Comparison of ENCODE assay signal across 16 cellular contexts in the genomic region with DNA sequence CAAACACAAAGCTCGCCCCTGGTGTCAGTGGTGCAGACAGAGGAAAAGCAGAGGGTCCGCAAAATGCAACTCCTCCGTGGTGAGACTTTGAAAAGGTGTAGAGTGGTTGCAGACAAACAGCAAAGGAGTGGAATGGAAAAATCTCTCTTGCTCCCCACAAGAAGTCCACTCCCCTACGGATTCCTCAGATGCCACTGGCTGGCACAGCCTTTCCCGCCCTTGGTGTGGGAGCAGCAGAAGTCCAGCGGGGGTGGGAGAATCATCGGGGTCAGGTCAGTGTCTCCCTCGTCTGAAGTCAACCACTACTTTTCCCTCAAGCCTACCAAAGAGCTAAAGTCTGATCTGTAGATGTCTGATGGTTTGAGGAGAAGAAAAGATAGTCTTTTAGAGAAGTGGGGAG.
"Had no signal": no experiment of that assay in that cellular context is flagged by ENCODE, and none has a peak within 500 bp of the region (broad histone marks: within the 10 kb centered on the region; RNA-seq: fewer than 3 reads in every experiment).

No MANE protein-coding gene starts in this region.

- H3K36me3 ChIP-seq: pancreas, thyroid gland, uterus had no signal

- H3K27me3 ChIP-seq: pancreas, sigmoid colon, thyroid gland, uterus had no signal

- H3K36me3 Mint-ChIP-seq: memory B cell; stimulated activated effector memory CD8-positive, alpha-beta T cell treated with anti-CD3 and anti-CD28 coated beads, Interleukin-12 subunit alpha, Interleukin-12 subunit beta, amount 100 ng/mL, for 72 hours; T-cell had no signal

- H3K4me1 ChIP-seq: pancreas, sigmoid colon, thyroid gland, uterus had no signal

- ATAC-seq: activated CD4-positive, CD25-positive, alpha-beta regulatory T cell treated with anti-CD3 and anti-CD28 coated beads, Interleukin-2, amount 50 U/mL, for 24 hours; activated T-helper 17 cell treated with anti-CD3 and anti-CD28 coated beads, Interleukin-2, amount 50 U/mL, for 72 hours; left lobe of liver; pancreas; stimulated activated effector memory CD8-positive, alpha-beta T cell treated with anti-CD3 and anti-CD28 coated beads, Interleukin-12 subunit alpha, Interleukin-12 subunit beta, amount 100 ng/mL, for 72 hours; T-cell had no signal

- H3K4me3 ChIP-seq: pancreas, sigmoid colon, thyroid gland, uterus had no signal

- DNase-seq: activated naive CD4-positive, alpha-beta T cell treated with Interleukin-2 at 50 U/mL for 16 hours; aorta; sigmoid colon; stimulated activated CD4-positive, alpha-beta T cell treated with anti-CD3 and anti-CD28 coated beads, Interleukin-12 subunit alpha, Interleukin-12 subunit beta, amount 100 ng/mL, for 4 hours; T-cell; T-helper 9 cell; thyroid gland; uterus had no signal

- H3K4me3 Mint-ChIP-seq: activated T-helper 17 cell treated with anti-CD3 and anti-CD28 coated beads, Interleukin-2, amount 50 U/mL, for 72 hours; memory B cell; stimulated activated effector memory CD8-positive, alpha-beta T cell treated with anti-CD3 and anti-CD28 coated beads, Interleukin-12 subunit alpha, Interleukin-12 subunit beta, amount 100 ng/mL, for 72 hours; T-cell had no signal

- H3K27ac ChIP-seq: pancreas, sigmoid colon, thyroid gland, uterus had no signal

- H3K9me3 Mint-ChIP-seq: activated T-helper 17 cell treated with anti-CD3 and anti-CD28 coated beads, Interleukin-2, amount 50 U/mL, for 72 hours; memory B cell; stimulated activated effector memory CD8-positive, alpha-beta T cell treated with anti-CD3 and anti-CD28 coated beads, Interleukin-12 subunit alpha, Interleukin-12 subunit beta, amount 100 ng/mL, for 72 hours; T-cell had no signal

- FAIRE-seq: bronchial epithelial cell, frontal cortex, pancreas had no signal

- H3K27me3 Mint-ChIP-seq: memory B cell had no signal

- H3K4me1 Mint-ChIP-seq: activated T-helper 17 cell treated with anti-CD3 and anti-CD28 coated beads, Interleukin-2, amount 50 U/mL, for 72 hours; memory B cell; T-cell had no signal

- H3K9me3 ChIP-seq: pancreas, sigmoid colon, thyroid gland, uterus had no signal

- H3K27ac Mint-ChIP-seq: activated T-helper 17 cell treated with anti-CD3 and anti-CD28 coated beads, Interleukin-2, amount 50 U/mL, for 72 hours; memory B cell; T-cell had no signal
